In genomic region chr9:12457237-12457636, GRCh38 we compare ENCODE assay signal across 34 cellular contexts.
"Had no signal": no experiment of that assay in that cellular context is flagged by ENCODE, and none has a peak within 500 bp of the region (broad histone marks: within the 10 kb centered on the region; RNA-seq: fewer than 3 reads in every experiment).

No MANE protein-coding gene starts in this region.

- H3K27me3 ChIP-seq: adrenal gland, ascending aorta, body of pancreas, brain microvascular endothelial cell, breast epithelium, cardiac muscle cell had no signal

- DNase-seq: activated effector memory CD4-positive, alpha-beta T cell treated with anti-CD3 and anti-CD28 coated beads, Interleukin-2, amount 50 U/mL, for 16 hours; activated effector memory CD4-positive, alpha-beta T cell treated with Interleukin-2 at 50 U/mL for 16 hours; activated gamma-delta T cell; activated gamma-delta T cell treated with Interleukin-2 at 50 U/mL for 16 hours; activated naive CD4-positive, alpha-beta T cell; activated naive CD4-positive, alpha-beta T cell treated with anti-CD3 and anti-CD28 coated beads for 36 hours; activated naive CD4-positive, alpha-beta T cell treated with anti-CD3 and anti-CD28 coated beads, Interleukin-2, amount 10 ng/mL, durations not matched to agents 7 days and 5 days; activated naive CD4-positive, alpha-beta T cell treated with anti-CD3 and anti-CD28 coated beads, Interleukin-2, amount 50 U/mL, for 16 hours; activated naive CD4-positive, alpha-beta T cell treated with Interleukin-2 at 50 U/mL for 16 hours; activated naive CD8-positive, alpha-beta T cell treated with anti-CD3 and anti-CD28 coated beads for 36 hours; activated naive CD8-positive, alpha-beta T cell treated with anti-CD3 and anti-CD28 coated beads, Interleukin-2, amount 10 ng/mL, durations not matched to agents 7 days and 5 days; activated naive CD8-positive, alpha-beta T cell treated with anti-CD3 and anti-CD28 coated beads, Interleukin-2, amount 50 U/mL, for 24 hours; activated T-cell treated with anti-CD3 and anti-CD28 coated beads, Interleukin-2, amount 50 U/mL, for 1 hour; activated T-cell treated with anti-CD3 and anti-CD28 coated beads, Interleukin-2, amount 50 U/mL, for 24 hours; activated T-cell treated with anti-CD3 and anti-CD28 coated beads, Interleukin-2, amount 50 U/mL, for 4 hours; activated T-cell treated with anti-CD3 and anti-CD28 coated beads, Interleukin-2, amount 50 U/mL, for 48 hours; activated T-cell treated with anti-CD3 and anti-CD28 coated beads, Interleukin-2, amount 50 U/mL, for 72 hours; adrenal gland; amniotic stem cell; amygdala; anterior cingulate cortex; aorta; body of pancreas; brain microvascular endothelial cell; caudate nucleus; central memory CD4-positive, alpha-beta T cell; cerebellar nuclear complex had no signal

- H3K4me3 ChIP-seq: adrenal gland, ascending aorta, body of pancreas, breast epithelium, cardiac muscle cell had no signal

- H3K36me3 ChIP-seq: adrenal gland, ascending aorta, brain microvascular endothelial cell, breast epithelium, cardiac muscle cell had no signal

- H3K27ac ChIP-seq: adrenal gland, ascending aorta, body of pancreas, brain microvascular endothelial cell, breast epithelium, cardiac muscle cell had no signal

- H3K4me1 ChIP-seq: adrenal gland, ascending aorta, body of pancreas, breast epithelium had no signal

- H3K9me3 ChIP-seq: adrenal gland, ascending aorta, body of pancreas, breast epithelium had no signal

- FAIRE-seq: astrocyte, bronchial epithelial cell had no signal

- ATAC-seq: activated naive CD4-positive, alpha-beta T cell treated with anti-CD3 and anti-CD28 coated beads, Interleukin-2, amount 50 U/mL, for 72 hours; activated naive CD8-positive, alpha-beta T cell treated with anti-CD3 and anti-CD28 coated beads, Interleukin-2, amount 50 U/mL, for 24 hours; activated T-cell treated with anti-CD3 and anti-CD28 coated beads, Interleukin-2, amount 50 U/mL, for 4 hours; activated T-cell treated with anti-CD3 and anti-CD28 coated beads, Interleukin-2, amount 50 U/mL, for 72 hours; activated T-helper 17 cell treated with anti-CD3 and anti-CD28 coated beads, Interleukin-2, amount 50 U/mL, for 72 hours; body of pancreas had no signal
